ENCODE assay signal across 8 cellular contexts in the genomic region with DNA sequence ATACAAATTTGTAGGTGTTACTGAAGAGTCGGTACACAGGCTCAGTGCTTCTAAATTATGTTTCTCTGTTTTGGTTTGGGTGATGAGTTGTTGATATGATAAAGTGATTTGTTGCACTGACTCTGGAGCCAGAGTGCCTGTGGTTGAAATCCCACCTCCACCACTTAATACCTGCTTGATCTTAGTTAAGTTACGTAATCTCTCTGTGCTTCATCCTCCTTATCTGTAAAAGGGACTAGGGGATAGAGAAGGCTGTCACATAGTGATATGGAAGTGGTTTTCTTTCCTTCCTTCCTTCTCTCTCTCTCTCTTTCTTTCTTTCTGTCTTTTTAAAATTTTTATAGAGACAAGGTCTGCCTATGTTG. TPM values are rescaled to one million over a fixed set of nuclear protein-coding genes. Genes with fewer than 3 reads are reported as not detected.
DNase-seq lines count a peak whose midpoint lies in the region; ATAC-seq and TF ChIP-seq lines count a peak whose summit lies in the region.

No MANE protein-coding gene starts in this region.

- 94 to 100% methylated on average over 1 of the region's 2 CpGs for WGBS in ectodermal cell, 2 experiments

- H3K4me2 ChIP-seq in osteoblast (ENCODE audit: insufficient read depth, low read length), result peak overlapping the region; percentile 98

- H3K4me3 ChIP-seq in CD4-positive, CD25-positive, alpha-beta regulatory T cell (ENCODE audit: low read depth, low read length), result peak overlapping the region; percentile 72
- H3K4me3 ChIP-seq in NB4 (ENCODE audit: low read depth, low read length) (peak overlapping the region; percentile 55), ectodermal cell (ENCODE audit: insufficient read depth, low read depth, low read length) (peak overlapping the region; percentile 79), osteoblast (ENCODE audit: insufficient read depth, low read length) (peak overlapping the region; percentile 81)

- H3K4me1 ChIP-seq in CD4-positive, CD25-positive, alpha-beta regulatory T cell (ENCODE audit: control insufficient read depth, insufficient read depth, low read length, poor library complexity, severe bottlenecking), result peaks cover 32% of the 10 kb centered on the region
- no peaks in the 10 kb centered on the region for H3K4me1 ChIP-seq in ectodermal cell (ENCODE audit: control insufficient read depth, insufficient read depth, low read length)
- H3K4me1 ChIP-seq in osteoblast (ENCODE audit: insufficient read depth, low read length), result peaks cover 8% of the 10 kb centered on the region

- peak overlapping the region; percentile 81 for H3K27ac ChIP-seq in CD4-positive, CD25-positive, alpha-beta regulatory T cell (ENCODE audit: insufficient read depth, low read length, poor library complexity, severe bottlenecking)
- H3K27ac ChIP-seq in ectodermal cell (ENCODE audit: insufficient read depth, low read depth, low read length, poor library complexity, severe bottlenecking) (no peak overlapping the region), osteoblast (ENCODE audit: low read depth, low read length) (no peak overlapping the region)

- TF ChIP-seq POLR2A in NB4 (IDR thresholded peaks at IDR 0.05; ENCODE audit: extremely low read depth, insufficient read length), result no peak

- H3K36me3 ChIP-seq in CD4-positive, CD25-positive, alpha-beta regulatory T cell (ENCODE audit: control insufficient read depth, insufficient read depth, low read length), result peaks cover 10% of the 10 kb centered on the region
- H3K36me3 ChIP-seq in ectodermal cell (ENCODE audit: control insufficient read depth, insufficient read depth, low read length) (peaks cover 3% of the 10 kb centered on the region), osteoblast (ENCODE audit: insufficient read depth, low read length) (peaks cover 13% of the 10 kb centered on the region)

- H2AFZ ChIP-seq in osteoblast (ENCODE audit: low read length), result peak overlapping the region; percentile 84

- H3K9me3 Mint-ChIP-seq in CD4-positive, CD25-positive, alpha-beta regulatory T cell, result no peaks in the 10 kb centered on the region

- peaks cover 35% of the 10 kb centered on the region for H4K20me1 ChIP-seq in osteoblast (ENCODE audit: insufficient read depth, low read length)

- peaks cover 7% of the 10 kb centered on the region for H3K27me3 Mint-ChIP-seq in CD4-positive, CD25-positive, alpha-beta regulatory T cell

- no peaks in the 10 kb centered on the region for H3K27me3 ChIP-seq in CD4-positive, CD25-positive, alpha-beta regulatory T cell (ENCODE audit: control insufficient read depth, insufficient read depth, low read length)
- H3K27me3 ChIP-seq in ectodermal cell (ENCODE audit: control insufficient read depth, insufficient read depth, low read length, poor library complexity, severe bottlenecking) (peaks cover 16% of the 10 kb centered on the region), osteoblast (ENCODE audit: insufficient read depth, low read length) (no peaks in the 10 kb centered on the region)

- no peaks in the 10 kb centered on the region for H3K9me3 ChIP-seq in CD4-positive, CD25-positive, alpha-beta regulatory T cell (ENCODE audit: control insufficient read depth in 2 of 2, low read length in 2 of 2)
- no peaks in the 10 kb centered on the region for H3K9me3 ChIP-seq in ectodermal cell (ENCODE audit: control insufficient read depth, low read length)
- H3K9me3 ChIP-seq in osteoblast (ENCODE audit: low read depth, low read length), result no peaks in the 10 kb centered on the region

- H3K79me2 ChIP-seq in osteoblast (ENCODE audit: insufficient read depth, low read length), result peaks cover 37% of the 10 kb centered on the region

- no peak for DNase-seq in CD4-positive, CD25-positive, alpha-beta regulatory T cell
- DNase-seq in NB4 (ENCODE audit: low read depth) (no peak), osteoblast (ENCODE audit: insufficient read length, low spot score, missing footprints) (no peak), NCI-H748 treated with DMSO at 0.1 percent for 48 hours (lab: John Stamatoyannopoulos, UW) (no peak), DMS 273 (lab: John Stamatoyannopoulos, UW; ENCODE audit: unreplicated experiment) (no peak), left lobe of liver (ENCODE audit: low spot score) (no peak)

- TF ChIP-seq CTCF in NB4 (IDR thresholded peaks at IDR 0.05; ENCODE audit: low read depth, low read length) (no peak), osteoblast (IDR thresholded peaks at IDR 0.05; ENCODE audit: extremely low read depth, low read depth, low read length) (no peak)

- ATAC-seq in CD4-positive, CD25-positive, alpha-beta regulatory T cell (ENCODE audit: low read depth in 2 of 2), result no peak
- ATAC-seq in GM19455 (IDR thresholded peaks at IDR 0.05; ENCODE audit: unreplicated experiment), result no peak
- no peak for ATAC-seq in left lobe of liver

- no peaks in the 10 kb centered on the region for H3K36me3 Mint-ChIP-seq in CD4-positive, CD25-positive, alpha-beta regulatory T cell

- H3K4me3 Mint-ChIP-seq in CD4-positive, CD25-positive, alpha-beta regulatory T cell, result peak overlapping the region; percentile 88 to 95 (median 89)

- H3K4me1 Mint-ChIP-seq in CD4-positive, CD25-positive, alpha-beta regulatory T cell, result peaks cover 8 to 39% (median 16%) of the 10 kb centered on the region in 4 donors

- peak overlapping the region; percentile 91 to 97 (median 96) for H3K27ac Mint-ChIP-seq in CD4-positive, CD25-positive, alpha-beta regulatory T cell

RNA-seq across cellular contexts. Expression of gene HPS6, which starts 0.7 kb away (rescaled TPM):
- 15.8 TPM for total RNA-seq in CD4-positive, CD25-positive, alpha-beta regulatory T cell
- 10 to 100 TPM; 27.2 to 36.2 (median 29.2) TPM for polyA plus RNA-seq in CD4-positive, CD25-positive, alpha-beta regulatory T cell
- polyA plus RNA-seq in ectodermal cell (2013, experiment 1 of 4), result 11.3 TPM
- 10.6 TPM for polyA plus RNA-seq in ectodermal cell (2013, experiment 2 of 4)
- 8.4 TPM for polyA plus RNA-seq in ectodermal cell (2013, experiment 3 of 4)
- polyA plus RNA-seq in ectodermal cell (2013, experiment 4 of 4), result 9.2 TPM
- total RNA-seq in osteoblast (26.8 and 31.5 TPM in 2 replicates), left lobe of liver (10.3 TPM)

RNA-seq across cellular contexts. Expression of gene ARMH3, which starts 8.5 kb away (rescaled TPM):
- 42.2 TPM for total RNA-seq in CD4-positive, CD25-positive, alpha-beta regulatory T cell
- 10 to 100 TPM; 21.3 to 29.5 (median 24.2) TPM for polyA plus RNA-seq in CD4-positive, CD25-positive, alpha-beta regulatory T cell
- polyA plus RNA-seq in ectodermal cell (2013, experiment 1 of 4), result 20.7 TPM
- polyA plus RNA-seq in ectodermal cell (2013, experiment 2 of 4), result 21.3 TPM
- polyA plus RNA-seq in ectodermal cell (2013, experiment 3 of 4), result 16.1 TPM
- 16.3 TPM for polyA plus RNA-seq in ectodermal cell (2013, experiment 4 of 4)
- total RNA-seq in osteoblast (9.1 and 9.4 TPM in 2 replicates), left lobe of liver (13.6 TPM)

RNA-seq across cellular contexts. Expression of gene LDB1, which starts 55.7 kb away (rescaled TPM):
- 120 TPM for total RNA-seq in CD4-positive, CD25-positive, alpha-beta regulatory T cell
- 10 to 100 TPM; 18.1 to 30.5 (median 27.1) TPM for polyA plus RNA-seq in CD4-positive, CD25-positive, alpha-beta regulatory T cell
- 153 TPM for polyA plus RNA-seq in ectodermal cell (2013, experiment 1 of 4)
- polyA plus RNA-seq in ectodermal cell (2013, experiment 2 of 4), result 154 TPM
- polyA plus RNA-seq in ectodermal cell (2013, experiment 3 of 4), result 123 TPM
- 130 TPM for polyA plus RNA-seq in ectodermal cell (2013, experiment 4 of 4)
- total RNA-seq in osteoblast, result 62.2 and 63.6 TPM in 2 replicates
- 15.8 TPM for total RNA-seq in left lobe of liver
